12 cellular contexts compared by ENCODE assay signal in the genomic region with DNA sequence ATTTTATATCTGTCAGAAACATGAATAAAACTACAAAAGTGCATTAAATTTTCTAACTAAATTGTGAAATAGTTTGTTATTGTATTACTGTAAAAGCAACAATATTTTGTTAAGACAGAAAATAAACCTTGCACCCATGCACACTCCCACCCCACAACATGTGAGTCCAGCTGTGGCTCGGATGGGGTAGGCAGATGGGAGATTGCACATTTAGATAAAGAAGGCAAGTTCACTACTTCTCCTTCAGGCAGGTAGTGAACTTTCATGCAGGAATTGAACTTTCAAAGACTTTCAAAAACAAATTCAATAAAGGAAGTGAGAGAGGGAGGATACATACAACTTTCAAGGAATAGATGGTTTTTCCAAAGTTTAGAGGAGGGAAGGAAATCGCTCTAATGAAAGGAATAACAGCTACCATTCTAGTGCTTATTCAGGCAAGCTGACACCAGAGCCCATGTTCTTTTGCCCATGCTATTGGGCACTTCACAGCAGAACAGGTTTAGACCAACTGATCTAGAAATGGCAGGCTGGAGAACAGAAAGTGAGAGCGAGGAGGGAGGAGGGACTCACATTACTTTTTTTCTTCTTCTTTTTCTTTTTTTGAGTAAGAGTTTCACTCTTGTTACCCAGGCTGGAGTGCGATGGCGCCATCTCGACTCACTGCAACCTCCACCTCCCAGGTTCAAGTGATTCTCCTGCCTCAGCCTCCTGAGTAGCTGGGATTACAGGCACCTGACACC. TPM values are rescaled to one million over a fixed set of nuclear protein-coding genes. Genes with fewer than 3 reads are reported as not detected.
DNase-seq lines count a peak whose midpoint lies in the region; ATAC-seq and TF ChIP-seq lines count a peak whose summit lies in the region.
"Had no signal": no experiment of that assay in that cellular context is flagged by ENCODE, and none has a peak within 500 bp of the region (broad histone marks: within the 10 kb centered on the region; RNA-seq: fewer than 3 reads in every experiment).

No MANE protein-coding gene starts in this region.

- H3K79me2 ChIP-seq in Loucy (ENCODE audit: insufficient read depth, low read length): no peaks in the 10 kb centered on the region

- H3K36me3 ChIP-seq in Loucy (ENCODE audit: insufficient read depth, low read length) (no peaks in the 10 kb centered on the region), heart right ventricle (no peaks in the 10 kb centered on the region)
- H3K36me3 ChIP-seq: BLaER1 treated with 17β-estradiol and CSF1 and Interleukin-3, amounts not matched to agents 10 nM and 100 nM; SJCRH30; tibial artery had no signal

- H3K27ac Mint-ChIP-seq in activated naive CD4-positive, alpha-beta T cell treated with anti-CD3 and anti-CD28 coated beads for 36 hours: no peak overlapping the region
- no peak overlapping the region for H3K27ac Mint-ChIP-seq in activated naive CD4-positive, alpha-beta T cell treated with anti-CD3 and anti-CD28 coated beads, Interleukin-2, amount 10 ng/mL, durations not matched to agents 7 days and 5 days
- peak overlapping the region; percentile 68 for H3K27ac Mint-ChIP-seq in stimulated activated naive B cell treated with anti-CD40 and anti-IgM and Interleukin-4, amounts not matched to agents 10 μg/mL and 1 μg/mL and 100 μg/mL, for 72 hours

- 74 to 76% methylated on average over 6 of the region's 6 CpGs for WGBS in heart right ventricle, 2 donors

- peaks cover 26% of the 10 kb centered on the region for H3K4me1 ChIP-seq in Loucy (ENCODE audit: insufficient read depth, low read length, poor library complexity, severe bottlenecking)
- peaks cover 0 to 32% (median 21%) of the 10 kb centered on the region in 9 donors for H3K4me1 ChIP-seq in heart right ventricle

- H2AFZ ChIP-seq in Loucy (ENCODE audit: low read length): no peak overlapping the region

- H3K9me3 ChIP-seq in Loucy (ENCODE audit: insufficient read depth, low read depth, low read length) (no peaks in the 10 kb centered on the region), heart right ventricle (no peaks in the 10 kb centered on the region)
- H3K9me3 ChIP-seq: BLaER1 treated with 17β-estradiol and CSF1 and Interleukin-3, amounts not matched to agents 10 nM and 100 nM; SJCRH30; tibial artery had no signal

- H3K27me3 ChIP-seq in Loucy (ENCODE audit: insufficient read depth, low read length, poor library complexity, severe bottlenecking) (no peaks in the 10 kb centered on the region), heart right ventricle (peaks cover 0 to 59% (median 23%) of the 10 kb centered on the region in 7 donors)

- H3K27me3 Mint-ChIP-seq in activated naive CD4-positive, alpha-beta T cell treated with anti-CD3 and anti-CD28 coated beads for 36 hours (ENCODE audit: low read depth): no peaks in the 10 kb centered on the region
- H3K27me3 Mint-ChIP-seq in activated naive CD4-positive, alpha-beta T cell treated with anti-CD3 and anti-CD28 coated beads, Interleukin-2, amount 10 ng/mL, durations not matched to agents 7 days and 5 days: peaks cover 38% of the 10 kb centered on the region
- H3K27me3 Mint-ChIP-seq in stimulated activated naive B cell treated with anti-CD40 and anti-IgM and Interleukin-4, amounts not matched to agents 10 μg/mL and 1 μg/mL and 100 μg/mL, for 72 hours: no peaks in the 10 kb centered on the region

- H3K4me1 Mint-ChIP-seq in activated naive CD4-positive, alpha-beta T cell treated with anti-CD3 and anti-CD28 coated beads for 36 hours (ENCODE audit: low read depth): peaks cover 41% of the 10 kb centered on the region
- peaks cover 43% of the 10 kb centered on the region for H3K4me1 Mint-ChIP-seq in activated naive CD4-positive, alpha-beta T cell treated with anti-CD3 and anti-CD28 coated beads, Interleukin-2, amount 10 ng/mL, durations not matched to agents 7 days and 5 days
- peaks cover 27 to 52% of the 10 kb centered on the region in 2 donors for H3K4me1 Mint-ChIP-seq in stimulated activated naive B cell treated with anti-CD40 and anti-IgM and Interleukin-4, amounts not matched to agents 10 μg/mL and 1 μg/mL and 100 μg/mL, for 72 hours

- no peaks in the 10 kb centered on the region for H3K9me3 Mint-ChIP-seq in activated naive CD4-positive, alpha-beta T cell treated with anti-CD3 and anti-CD28 coated beads for 36 hours
- no peaks in the 10 kb centered on the region for H3K9me3 Mint-ChIP-seq in activated naive CD4-positive, alpha-beta T cell treated with anti-CD3 and anti-CD28 coated beads, Interleukin-2, amount 10 ng/mL, durations not matched to agents 7 days and 5 days
- peaks cover 0 to 4% of the 10 kb centered on the region in 2 donors for H3K9me3 Mint-ChIP-seq in stimulated activated naive B cell treated with anti-CD40 and anti-IgM and Interleukin-4, amounts not matched to agents 10 μg/mL and 1 μg/mL and 100 μg/mL, for 72 hours

- intact Hi-C loops in activated naive CD4-positive, alpha-beta T cell treated with anti-CD3 and anti-CD28 coated beads for 36 hours (cut with micrococcal nuclease): no loop called here
- intact Hi-C loops in heart right ventricle (cut with DNase I): no loop called here

- H3K4me2 ChIP-seq in Loucy (ENCODE audit: low read depth, low read length, poor library complexity, severe bottlenecking): peak overlapping the region; percentile 33
- H3K4me2 ChIP-seq: BLaER1 treated with 17β-estradiol and CSF1 and Interleukin-3, amounts not matched to agents 10 nM and 100 nM had no signal

- no peaks in the 10 kb centered on the region for H3K9me2 ChIP-seq in Loucy (replicated peaks; ENCODE audit: low read depth, low read length)

- H4K20me1 ChIP-seq in Loucy (ENCODE audit: insufficient read depth, low read length, poor library complexity, severe bottlenecking): no peaks in the 10 kb centered on the region
- H4K20me1 ChIP-seq: BLaER1 treated with 17β-estradiol and CSF1 and Interleukin-3, amounts not matched to agents 10 nM and 100 nM had no signal

- CTCF ChIA-PET in activated naive CD4-positive, alpha-beta T cell treated with anti-CD3 and anti-CD28 coated beads for 36 hours (lab: Charles Lee): interaction anchor here (0.7 kb wide), 1 partner anchor 175 kb away, joined by 6 read pairs; no protein-coding TSS in a partner anchor
- CTCF ChIA-PET in activated naive CD4-positive, alpha-beta T cell treated with anti-CD3 and anti-CD28 coated beads, Interleukin-2, amount 10 ng/mL, durations not matched to agents 7 days and 5 days (lab: Charles Lee): no interaction called here

- H3K4me3 ChIP-seq in Loucy (ENCODE audit: low read length, poor library complexity, severe bottlenecking) (no peak overlapping the region), heart right ventricle (no peak overlapping the region)
- H3K4me3 ChIP-seq: BLaER1 treated with 17β-estradiol and CSF1 and Interleukin-3, amounts not matched to agents 10 nM and 100 nM; SJCRH30; tibial artery had no signal

- peak; percentile 41 for ATAC-seq in HG02610 (IDR thresholded peaks at IDR 0.05; ENCODE audit: unreplicated experiment)
- peak; percentile 20 to 27 for ATAC-seq in stimulated activated naive B cell treated with anti-CD40 and anti-IgM and Interleukin-4, amounts not matched to agents 10 μg/mL and 1 μg/mL and 100 μg/mL, for 72 hours (replicated peaks)
- no peak for ATAC-seq in heart right ventricle
- ATAC-seq: right cardiac atrium had no signal

- peak; percentile 71 for DNase-seq in activated naive CD4-positive, alpha-beta T cell treated with anti-CD3 and anti-CD28 coated beads for 36 hours
- DNase-seq in activated naive CD4-positive, alpha-beta T cell treated with anti-CD3 and anti-CD28 coated beads, Interleukin-2, amount 10 ng/mL, durations not matched to agents 7 days and 5 days: no peak
- DNase-seq in stimulated activated naive B cell treated with anti-CD40 and anti-IgM and Interleukin-4, amounts not matched to agents 10 μg/mL and 1 μg/mL and 100 μg/mL, for 72 hours: peak; percentile 38
- DNase-seq in epidermal melanocyte (ENCODE audit: insufficient read length, low spot score) (no peak), heart right ventricle (no peak), hippocampal formation (lab: John Stamatoyannopoulos, UW) (no peak)
- DNase-seq: right cardiac atrium, SJCRH30, tibial artery had no signal

- H3K4me3 Mint-ChIP-seq in activated naive CD4-positive, alpha-beta T cell treated with anti-CD3 and anti-CD28 coated beads for 36 hours: no peak overlapping the region
- no peak overlapping the region for H3K4me3 Mint-ChIP-seq in activated naive CD4-positive, alpha-beta T cell treated with anti-CD3 and anti-CD28 coated beads, Interleukin-2, amount 10 ng/mL, durations not matched to agents 7 days and 5 days
- peak overlapping the region; percentile 57 to 59 for H3K4me3 Mint-ChIP-seq in stimulated activated naive B cell treated with anti-CD40 and anti-IgM and Interleukin-4, amounts not matched to agents 10 μg/mL and 1 μg/mL and 100 μg/mL, for 72 hours

- TF ChIP-seq CTCF in Loucy (conservative IDR thresholded peaks at IDR 0.05; ENCODE audit: low read length) (no peak), heart right ventricle (IDR thresholded peaks at IDR 0.05) (no peak)

- 0 out of 2 replicates have a peak, but pooled peaks cover 5% of the 10 kb centered on the region for H3F3A ChIP-seq in Loucy (ENCODE audit: low read depth)

- no peaks in the 10 kb centered on the region for H3K36me3 Mint-ChIP-seq in activated naive CD4-positive, alpha-beta T cell treated with anti-CD3 and anti-CD28 coated beads for 36 hours (ENCODE audit: low read depth)
- H3K36me3 Mint-ChIP-seq in activated naive CD4-positive, alpha-beta T cell treated with anti-CD3 and anti-CD28 coated beads, Interleukin-2, amount 10 ng/mL, durations not matched to agents 7 days and 5 days: peaks cover 6% of the 10 kb centered on the region
- H3K36me3 Mint-ChIP-seq in stimulated activated naive B cell treated with anti-CD40 and anti-IgM and Interleukin-4, amounts not matched to agents 10 μg/mL and 1 μg/mL and 100 μg/mL, for 72 hours: peaks cover 0 to 7% of the 10 kb centered on the region in 2 donors

- H3K9ac ChIP-seq in Loucy (ENCODE audit: low read depth, low read length, poor library complexity, severe bottlenecking): no peak overlapping the region
- H3K9ac ChIP-seq: BLaER1 treated with 17β-estradiol and CSF1 and Interleukin-3, amounts not matched to agents 10 nM and 100 nM had no signal

- H3K27ac ChIP-seq in heart right ventricle: no peak overlapping the region
- H3K27ac ChIP-seq: BLaER1 treated with 17β-estradiol and CSF1 and Interleukin-3, amounts not matched to agents 10 nM and 100 nM; SJCRH30; tibial artery had no signal

RNA-seq across cellular contexts. Expression of a gene that starts 28.5 kb away (rescaled TPM):
- 100 to 1,000 TPM; 170 to 176 TPM for total RNA-seq in activated naive CD4-positive, alpha-beta T cell treated with anti-CD3 and anti-CD28 coated beads for 36 hours
- total RNA-seq in heart right ventricle: 100 to 1,000 TPM; 107 to 158 (median 120) TPM
- 100 to 1,000 TPM in 1 of 2 donors, 10 to 100 TPM in 1; 84.2 to 333 TPM for polyA plus RNA-seq in heart right ventricle

RNA-seq across cellular contexts. Expression of a gene that starts 58.9 kb away (rescaled TPM):
- 10 to 100 TPM; 10.0 to 11.7 TPM for total RNA-seq in activated naive CD4-positive, alpha-beta T cell treated with anti-CD3 and anti-CD28 coated beads for 36 hours
- total RNA-seq in heart right ventricle: 10 to 100 TPM in 6 of 10 donors, 1 to 10 TPM in 4; 9.0 to 24.6 (median 12.5) TPM
- 10 to 100 TPM in 1 of 2 donors, 1 to 10 TPM in 1; 5.4 to 24.6 TPM for polyA plus RNA-seq in heart right ventricle

Comparison
In these comparisons a context has a peak if more than half of its experiments do, and no peak if none do; other contexts are left out.
1. DNase-seq: peak in activated naive CD4-positive, alpha-beta T cell treated with anti-CD3 and anti-CD28 coated beads for 36 hours (single experiment) and stimulated activated naive B cell treated with anti-CD40 and anti-IgM and Interleukin-4, amounts not matched to agents 10 μg/mL and 1 μg/mL and 100 μg/mL, for 72 hours (single experiment); none in activated naive CD4-positive, alpha-beta T cell treated with anti-CD3 and anti-CD28 coated beads, Interleukin-2, amount 10 ng/mL, durations not matched to agents 7 days and 5 days (single experiment), epidermal melanocyte (single experiment), heart right ventricle (0 of 2) and hippocampal formation (0 of 2).
2. H3K4me3 Mint-ChIP-seq: peak in stimulated activated naive B cell treated with anti-CD40 and anti-IgM and Interleukin-4, amounts not matched to agents 10 μg/mL and 1 μg/mL and 100 μg/mL, for 72 hours (2 of 2); none in activated naive CD4-positive, alpha-beta T cell treated with anti-CD3 and anti-CD28 coated beads for 36 hours (single experiment) and activated naive CD4-positive, alpha-beta T cell treated with anti-CD3 and anti-CD28 coated beads, Interleukin-2, amount 10 ng/mL, durations not matched to agents 7 days and 5 days (single experiment).
3. ATAC-seq: peak in HG02610 (single experiment) and stimulated activated naive B cell treated with anti-CD40 and anti-IgM and Interleukin-4, amounts not matched to agents 10 μg/mL and 1 μg/mL and 100 μg/mL, for 72 hours (2 of 2); none in heart right ventricle (0 of 8).